1 cellular context compared by ENCODE assay signal in the genomic region with DNA sequence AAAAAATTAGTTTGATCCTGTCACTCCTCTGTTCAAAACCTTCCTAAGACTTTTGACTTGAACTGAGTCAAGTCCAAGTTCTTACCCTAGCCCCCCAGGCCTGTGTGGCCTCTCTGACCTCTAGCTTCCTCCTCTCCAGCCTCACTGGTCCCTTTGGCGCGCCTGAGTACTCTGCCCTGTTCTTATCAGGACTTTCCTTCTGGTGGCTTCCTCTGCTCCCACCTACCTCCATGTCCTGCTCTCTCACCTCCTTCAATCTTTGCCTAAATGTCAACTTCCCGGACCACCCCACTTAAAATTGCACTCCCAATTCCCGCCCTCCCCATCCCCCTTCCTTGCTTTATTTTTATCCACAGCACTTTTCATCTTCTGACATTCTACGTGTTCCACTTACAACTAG.
A peak's percentile ranks its signal among the peaks of the same experiment; 100 is the strongest.
TF ChIP-seq lines count a peak whose summit lies in the region.

No MANE protein-coding gene starts in this region.

TF ChIP-seq in K562, 482 proteins besides CTCF, POLR2A, EP300 and RAD21 (continued from another document):
- TF ChIP-seq CEBPZ (IDR thresholded peaks at IDR 0.05; ENCODE audit: borderline replicate concordance, low read depth, low read length) (no peak), PYGO2 (tag; IDR thresholded peaks at IDR 0.05) (no peak), ZNF316 (IDR thresholded peaks at IDR 0.05) (no peak), CHD1 (IDR thresholded peaks at IDR 0.05; ENCODE audit: low read length) (no peak), NFE2L1 (tag; IDR thresholded peaks at IDR 0.05; ENCODE audit: borderline replicate concordance, low read depth) (no peak), BACH1 (tag; IDR thresholded peaks at IDR 0.05) (no peak), GTF2A2 (tag; IDR thresholded peaks at IDR 0.05) (no peak), ZBTB7A (IDR thresholded peaks at IDR 0.05; ENCODE audit: borderline replicate concordance, control insufficient read depth, low read depth, low read length) (peak; percentile 86; the same call in 1 of the 2 replicates), KDM4B (IDR thresholded peaks at IDR 0.05; ENCODE audit: borderline replicate concordance in 2 of 2, low read depth in 1 of 2) (no peak), ZNF609 (CRISPR knock-in tag; IDR thresholded peaks at IDR 0.05; ENCODE audit: borderline replicate concordance) (no peak), DIDO1 (tag; IDR thresholded peaks at IDR 0.05; ENCODE audit: low read depth) (no peak), NFATC3 (IDR thresholded peaks at IDR 0.05) (no peak), SIN3A (IDR thresholded peaks at IDR 0.05; ENCODE audit: borderline replicate concordance in 2 of 2, control insufficient read depth in 1 of 2, low read depth in 2 of 2, low read length in 2 of 2) (no peak), USF2 (CRISPR knock-in tag; IDR thresholded peaks at IDR 0.05) (no peak), HCFC1 (IDR thresholded peaks at IDR 0.05; ENCODE audit: low read depth, low read length) (no peak), TGIF2 (CRISPR knock-in tag; IDR thresholded peaks at IDR 0.05) (no peak), RCOR1 (IDR thresholded peaks at IDR 0.05; ENCODE audit: borderline replicate concordance in 1 of 2, low read depth in 2 of 2, low read length in 2 of 2) (peak in 1 of 2 experiments; percentile 92; a peak in 2 of 4 replicates), TCF7L2 (IDR thresholded peaks at IDR 0.05; ENCODE audit: low read depth, low read length) (no peak)
- TF ChIP-seq, protein P1, sequence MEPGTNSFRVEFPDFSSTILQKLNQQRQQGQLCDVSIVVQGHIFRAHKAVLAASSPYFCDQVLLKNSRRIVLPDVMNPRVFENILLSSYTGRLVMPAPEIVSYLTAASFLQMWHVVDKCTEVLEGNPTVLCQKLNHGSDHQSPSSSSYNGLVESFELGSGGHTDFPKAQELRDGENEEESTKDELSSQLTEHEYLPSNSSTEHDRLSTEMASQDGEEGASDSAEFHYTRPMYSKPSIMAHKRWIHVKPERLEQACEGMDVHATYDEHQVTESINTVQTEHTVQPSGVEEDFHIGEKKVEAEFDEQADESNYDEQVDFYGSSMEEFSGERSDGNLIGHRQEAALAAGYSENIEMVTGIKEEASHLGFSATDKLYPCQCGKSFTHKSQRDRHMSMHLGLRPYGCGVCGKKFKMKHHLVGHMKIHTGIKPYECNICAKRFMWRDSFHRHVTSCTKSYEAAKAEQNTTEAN (CRISPR knock-in tag; IDR thresholded peaks at IDR 0.05), result no peak
- TF ChIP-seq, protein P2, sequence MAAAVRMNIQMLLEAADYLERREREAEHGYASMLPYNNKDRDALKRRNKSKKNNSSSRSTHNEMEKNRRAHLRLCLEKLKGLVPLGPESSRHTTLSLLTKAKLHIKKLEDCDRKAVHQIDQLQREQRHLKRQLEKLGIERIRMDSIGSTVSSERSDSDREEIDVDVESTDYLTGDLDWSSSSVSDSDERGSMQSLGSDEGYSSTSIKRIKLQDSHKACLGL (CRISPR knock-in tag; IDR thresholded peaks at IDR 0.05; ENCODE audit: borderline replicate concordance, poor library complexity, severe bottlenecking), result no peak
